Comparison of ENCODE assay signal across 19 cellular contexts in the genomic region with DNA sequence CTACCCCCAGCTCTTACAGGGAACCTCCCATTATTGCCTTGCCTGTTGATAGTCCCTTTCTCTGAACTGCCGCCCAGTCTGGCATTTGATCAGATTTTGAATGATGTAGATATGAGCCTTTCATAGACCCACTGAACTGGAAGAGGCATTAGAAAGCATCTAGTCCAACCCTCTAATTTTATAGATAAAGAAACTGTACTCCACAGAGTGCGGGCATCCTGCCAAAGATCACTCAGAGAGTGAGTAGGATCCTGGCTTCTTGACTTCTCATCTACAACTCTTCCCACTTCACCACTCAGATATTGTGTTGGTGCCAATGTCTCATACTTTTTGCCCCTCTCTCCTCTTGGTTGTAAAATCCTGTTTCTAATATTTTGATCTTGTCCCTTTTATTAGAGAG.
DNase-seq lines count a peak whose midpoint lies in the region; ATAC-seq, FAIRE-seq and TF ChIP-seq lines count a peak whose summit lies in the region.
"Had no signal": no experiment of that assay in that cellular context is flagged by ENCODE, and none has a peak within 500 bp of the region (broad histone marks: within the 10 kb centered on the region; RNA-seq: fewer than 3 reads in every experiment).

No MANE protein-coding gene starts in this region.

- H3K9me3 ChIP-seq in small intestine (ENCODE audit: control insufficient read depth, low read depth), result no peaks in the 10 kb centered on the region
- H3K9me3 ChIP-seq: spleen, tibial artery had no signal

- H3K27me3 ChIP-seq in small intestine (ENCODE audit: control insufficient read depth in 2 of 2, insufficient read depth in 2 of 2, low read length in 2 of 2), result no peaks in the 10 kb centered on the region
- H3K27me3 ChIP-seq: spleen, tibial artery had no signal

- TF ChIP-seq CTCF in choroid plexus epithelial cell (conservative IDR thresholded peaks at IDR 0.05; ENCODE audit: low read depth, low read length), result no peak

- H3K4me3 ChIP-seq in choroid plexus epithelial cell (ENCODE audit: low read depth, low read length) (no peak overlapping the region), small intestine (ENCODE audit: low read depth in 1 of 2, low read length in 2 of 2) (no peak overlapping the region)
- H3K4me3 ChIP-seq: spleen, tibial artery had no signal

- DNase-seq in NCI-H2081 (lab: John Stamatoyannopoulos, UW) (peak; percentile 12 to 39), NCI-H2081 treated with DMSO at 0.1 percent for 48 hours (lab: John Stamatoyannopoulos, UW) (no peak), NCI-H510A (lab: John Stamatoyannopoulos, UW) (peak; percentile 3), choroid plexus epithelial cell (ENCODE audit: low read depth) (peak; percentile 61), small intestine (peak; percentile 14), DMS53 (lab: John Stamatoyannopoulos, UW) (no peak), OCI-M2 (lab: John Stamatoyannopoulos, UW; ENCODE audit: unreplicated experiment) (no peak)
- DNase-seq: 8988T; activated CD4-positive, alpha-beta T cell treated with anti-CD3 and anti-CD28 coated beads, Interleukin-2, amount 50 U/mL, for 48 hours; activated effector memory CD4-positive, alpha-beta T cell treated with Interleukin-2 at 50 U/mL for 16 hours; CD4-positive, alpha-beta T cell; hypothalamus; NCI-H187 treated with DMSO at 0.1 percent for 48 hours; nucleus accumbens; spleen; T-cell; tibial artery had no signal

- no peaks in the 10 kb centered on the region for H3K36me3 ChIP-seq in small intestine (ENCODE audit: control insufficient read depth in 2 of 2, insufficient read depth in 2 of 2, low read length in 2 of 2)
- H3K36me3 ChIP-seq: spleen, tibial artery had no signal

- 14 to 62% (median 45%) methylated on average over 2 of the region's 2 CpGs for WGBS in small intestine, 3 donors

- no peaks in the 10 kb centered on the region for H3K4me1 ChIP-seq in small intestine (ENCODE audit: control insufficient read depth in 2 of 2, insufficient read depth in 1 of 2, low read depth in 1 of 2, low read length in 1 of 2)
- H3K4me1 ChIP-seq: tibial artery had no signal

- no peak overlapping the region for H3K27ac ChIP-seq in small intestine (ENCODE audit: low read depth in 1 of 2, low read length in 1 of 2)
- H3K27ac ChIP-seq: spleen, tibial artery had no signal

- no peak for ATAC-seq in GM19395 (IDR thresholded peaks at IDR 0.05; ENCODE audit: unreplicated experiment)
- ATAC-seq: Panc1, T-cell had no signal

- no peak for FAIRE-seq in small intestine (lab: Jason Lieb, UNC)

Comparison
In these comparisons a context has a peak if more than half of its experiments do, and no peak if none do; other contexts are left out.
1. DNase-seq: peak in NCI-H2081 (2 of 2), NCI-H510A (single experiment), choroid plexus epithelial cell (single experiment) and small intestine (single experiment); none in NCI-H2081 treated with DMSO at 0.1 percent for 48 hours (single experiment), DMS53 (single experiment) and OCI-M2 (single experiment).